ENCODE assay signal across 8 cellular contexts in the genomic region with DNA sequence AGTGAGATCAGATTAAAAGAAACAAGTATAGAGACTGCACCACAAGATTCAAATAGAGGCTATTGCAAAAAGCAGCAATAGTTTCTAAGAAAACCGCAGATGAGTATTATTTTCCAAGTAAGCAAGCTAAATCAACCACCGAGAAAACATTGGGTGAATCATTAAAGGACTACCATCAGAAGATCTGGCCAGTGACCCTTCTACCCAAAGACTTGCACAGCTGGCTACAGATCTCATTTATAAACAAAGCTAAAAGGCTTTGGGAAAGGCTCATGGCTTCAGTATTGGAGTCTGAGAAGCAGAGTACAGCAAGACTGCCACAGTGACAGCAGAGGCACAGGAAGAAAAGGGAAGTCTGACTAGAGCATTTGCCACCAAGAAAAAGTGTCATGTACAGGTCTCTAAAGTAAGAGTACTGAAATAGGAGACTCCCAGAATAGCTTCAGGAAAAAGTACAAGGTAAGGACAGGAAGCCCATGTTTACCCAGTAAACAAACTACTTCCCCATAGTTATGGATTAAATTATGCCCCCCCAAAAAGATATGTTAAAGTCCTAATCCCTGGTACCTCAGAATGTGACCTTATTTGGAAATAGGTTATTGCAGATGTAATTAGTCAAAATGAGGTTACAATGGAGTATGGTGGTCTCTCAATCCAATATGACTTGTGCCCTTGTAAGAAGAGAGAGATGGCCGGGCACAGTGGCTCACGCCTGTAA. TPM values are rescaled to one million over a fixed set of nuclear protein-coding genes. Genes with fewer than 3 reads are reported as not detected.
DNase-seq lines count a peak whose midpoint lies in the region; ATAC-seq and TF ChIP-seq lines count a peak whose summit lies in the region.

No MANE protein-coding gene starts in this region.

- peak; percentile 98 for ATAC-seq in GM18909 (IDR thresholded peaks at IDR 0.05; ENCODE audit: poor library complexity, unreplicated experiment)
- ATAC-seq in HG02623 (IDR thresholded peaks at IDR 0.05; ENCODE audit: unreplicated experiment), result peak; percentile 86
- ATAC-seq in SK-N-SH treated with all-trans-retinoic acid at 6 μM for 48 hours, result no peak

- peak; percentile 42 for DNase-seq in LoVo (ENCODE audit: low spot score)
- DNase-seq in myocyte (ENCODE audit: low read depth), result peak; percentile 66
- no peak for DNase-seq in OCI-M2 (lab: John Stamatoyannopoulos, UW; ENCODE audit: unreplicated experiment)
- no peak for DNase-seq in NCI-H2196 treated with DMSO at 0.1 percent for 48 hours (lab: John Stamatoyannopoulos, UW; ENCODE audit: unreplicated experiment)
- no peak for DNase-seq in HUDEP-2 (lab: John Stamatoyannopoulos, UW; ENCODE audit: unreplicated experiment in 76 of 76)

TF ChIP-seq in SK-N-SH treated with all-trans-retinoic acid at 6 μM for 48 hours, 23 proteins besides CTCF, POLR2A, EP300 and RAD21:
- no peak for TF ChIP-seq SNAI2 (CRISPR knock-in tag; IDR thresholded peaks at IDR 0.05)
- TF ChIP-seq GLIS3 (CRISPR knock-in tag; IDR thresholded peaks at IDR 0.05), result no peak

RNA-seq across cellular contexts. Expression of a gene that starts 19.0 kb away (rescaled TPM):
- total RNA-seq in myocyte, result 12.5 and 14.4 TPM in 2 replicates
- polyA plus RNA-seq in myocyte (2012), result 2.7 TPM

RNA-seq across cellular contexts. Expression of a gene that starts 38.3 kb away (rescaled TPM):
- 6.9 and 7.1 TPM in 2 replicates for total RNA-seq in myocyte
- polyA plus RNA-seq in myocyte (2012), result 2.0 TPM

Comparison
In these comparisons a context has a peak if more than half of its experiments do, and no peak if none do; other contexts are left out.
1. DNase-seq: peak in LoVo (single experiment) and myocyte (single experiment); none in OCI-M2 (single experiment), NCI-H2196 treated with DMSO at 0.1 percent for 48 hours (single experiment) and HUDEP-2 (0 of 76).